7 cellular contexts compared by ENCODE assay signal in the genomic region with DNA sequence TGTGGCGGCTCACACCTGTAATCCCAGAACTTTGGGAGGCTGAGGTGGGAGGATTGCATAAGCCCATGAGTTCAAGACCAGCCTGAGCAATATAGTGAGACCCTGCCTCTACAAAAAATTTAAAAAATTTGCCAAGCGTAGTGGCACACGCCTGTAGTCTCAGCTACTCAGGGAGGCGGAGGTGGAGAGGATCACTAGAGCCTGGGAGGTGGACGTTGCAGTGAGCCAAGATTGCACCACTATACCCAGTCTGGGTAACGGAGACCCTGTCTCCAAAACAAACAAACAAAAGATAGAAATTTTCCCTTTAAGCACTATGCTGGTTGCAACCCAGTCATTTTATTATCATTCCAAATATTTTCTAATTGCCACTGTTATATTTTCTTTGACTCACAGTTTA. TPM values are rescaled to one million over a fixed set of nuclear protein-coding genes. Genes with fewer than 3 reads are reported as not detected.
"Had no signal": no experiment of that assay in that cellular context is flagged by ENCODE, and none has a peak within 500 bp of the region (broad histone marks: within the 10 kb centered on the region; RNA-seq: fewer than 3 reads in every experiment).

No MANE protein-coding gene starts in this region.

- ATAC-seq: HepG2, K562 had no signal

- H3K27ac ChIP-seq: HL-60 had no signal

- H3K27ac Mint-ChIP-seq: IgD-negative memory B cell had no signal

- DNase-seq: IMR-90, KBM-7, KG1 had no signal

- H3K4me3 ChIP-seq: K562 had no signal

- H3K4me3 Mint-ChIP-seq: IgD-negative memory B cell had no signal

RNA-seq across cellular contexts. Expression of a gene that starts 56.9 kb away (rescaled TPM):
- total RNA-seq: HepG2 had no signal
- polyA plus RNA-seq: HepG2, IgD-negative memory B cell, K562 had no signal
